In the genomic region with DNA sequence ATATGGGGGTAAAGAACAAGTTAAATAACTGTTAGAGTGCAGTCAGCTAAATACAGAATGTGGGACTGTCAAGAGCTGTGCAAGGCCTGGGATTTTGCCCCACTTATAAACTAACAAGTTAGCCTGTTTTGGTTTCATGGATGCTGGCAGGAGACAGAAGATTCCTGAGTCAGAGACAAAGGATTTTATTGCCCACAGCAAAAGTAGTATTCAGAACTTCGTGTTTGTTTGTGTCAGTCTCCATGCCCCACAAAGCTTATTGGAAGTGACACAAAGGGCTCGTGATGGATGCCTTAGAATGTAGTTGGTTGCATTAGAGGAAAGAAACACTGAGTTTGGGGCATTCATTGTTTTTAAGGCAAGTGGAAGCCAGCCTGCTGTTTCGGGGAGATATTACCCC, we compare ENCODE assay signal across 19 cellular contexts.
"Had no signal": no experiment of that assay in that cellular context is flagged by ENCODE, and none has a peak within 500 bp of the region (broad histone marks: within the 10 kb centered on the region; RNA-seq: fewer than 3 reads in every experiment).

No MANE protein-coding gene starts in this region.

- H3K27ac Mint-ChIP-seq: activated CD4-positive, alpha-beta memory T cell treated with anti-CD3 and anti-CD28 coated beads, Interleukin-2, amount 10 ng/mL, durations not matched to agents 7 days and 5 days; activated CD4-positive, alpha-beta T cell treated with anti-CD3 and anti-CD28 coated beads for 36 hours; activated naive CD8-positive, alpha-beta T cell treated with anti-CD3 and anti-CD28 coated beads, Interleukin-2, amount 50 U/mL, for 24 hours; activated T-helper 1 cell treated with anti-CD3 and anti-CD28 coated beads, Interleukin-12 subunit alpha, Interleukin-12 subunit beta, Interleukin-2, Interleukin-4 antibody, amounts not matched to agents 30 ng/mL and 10 ng/mL and 1 ng/mL, durations not matched to agents 14 hours and 24 hours and 36 hours; brain; natural killer cell; stimulated activated naive CD8-positive, alpha-beta T cell treated with anti-CD3 and anti-CD28 coated beads, Interleukin-15, Interleukin-2, amounts not matched to agents 100 ng/mL and 50 ng/mL, for 24 hours had no signal

- DNase-seq: activated CD4-positive, alpha-beta memory T cell treated with anti-CD3 and anti-CD28 coated beads, Interleukin-2, amount 10 ng/mL, durations not matched to agents 7 days and 5 days; activated CD4-positive, alpha-beta T cell treated with anti-CD3 and anti-CD28 coated beads for 36 hours; activated CD8-positive, alpha-beta memory T cell treated with anti-CD3 and anti-CD28 coated beads, Interleukin-2, amount 50 U/mL, for 48 hours; activated naive CD4-positive, alpha-beta T cell; activated naive CD8-positive, alpha-beta T cell treated with anti-CD3 and anti-CD28 coated beads, Interleukin-2, amount 50 U/mL, for 24 hours; left cardiac atrium; mucosa of descending colon; natural killer cell; stimulated activated CD4-positive, alpha-beta T cell treated with anti-CD3 and anti-CD28 coated beads, Interleukin-4, amount 100 ng/mL, for 1 hour; stimulated activated CD8-positive, alpha-beta memory T cell treated with anti-CD3 and anti-CD28 coated beads, Interleukin-4, amount 100 ng/mL, for 48 hours; T-helper 1 cell; WERI-Rb-1 had no signal

- H3K27me3 Mint-ChIP-seq: activated CD4-positive, alpha-beta memory T cell treated with anti-CD3 and anti-CD28 coated beads, Interleukin-2, amount 10 ng/mL, durations not matched to agents 7 days and 5 days; activated CD4-positive, alpha-beta T cell treated with anti-CD3 and anti-CD28 coated beads for 36 hours had no signal

- H3K4me3 Mint-ChIP-seq: activated CD4-positive, alpha-beta memory T cell treated with anti-CD3 and anti-CD28 coated beads, Interleukin-2, amount 10 ng/mL, durations not matched to agents 7 days and 5 days; activated CD4-positive, alpha-beta T cell treated with anti-CD3 and anti-CD28 coated beads for 36 hours; activated naive CD8-positive, alpha-beta T cell treated with anti-CD3 and anti-CD28 coated beads, Interleukin-2, amount 50 U/mL, for 24 hours; activated T-helper 1 cell treated with anti-CD3 and anti-CD28 coated beads, Interleukin-12 subunit alpha, Interleukin-12 subunit beta, Interleukin-2, Interleukin-4 antibody, amounts not matched to agents 30 ng/mL and 10 ng/mL and 1 ng/mL, durations not matched to agents 14 hours and 24 hours and 36 hours; brain; natural killer cell; stimulated activated naive CD8-positive, alpha-beta T cell treated with anti-CD3 and anti-CD28 coated beads, Interleukin-15, Interleukin-2, amounts not matched to agents 100 ng/mL and 50 ng/mL, for 24 hours had no signal

- ATAC-seq: activated CD4-positive, alpha-beta T cell treated with anti-CD3 and anti-CD28 coated beads for 36 hours; activated naive CD8-positive, alpha-beta T cell treated with anti-CD3 and anti-CD28 coated beads, Interleukin-2, amount 50 U/mL, for 24 hours; esophagus mucosa; left cardiac atrium; mucosa of descending colon; natural killer cell had no signal

- H3K4me3 ChIP-seq: lung, mucosa of descending colon, SK-N-MC, thoracic aorta had no signal

- H3K36me3 ChIP-seq: thoracic aorta, WERI-Rb-1 had no signal

- H3K4me1 Mint-ChIP-seq: activated CD4-positive, alpha-beta memory T cell treated with anti-CD3 and anti-CD28 coated beads, Interleukin-2, amount 10 ng/mL, durations not matched to agents 7 days and 5 days; activated CD4-positive, alpha-beta T cell treated with anti-CD3 and anti-CD28 coated beads for 36 hours; activated naive CD8-positive, alpha-beta T cell treated with anti-CD3 and anti-CD28 coated beads, Interleukin-2, amount 50 U/mL, for 24 hours; brain; natural killer cell had no signal
